ENCODE assay signal across 9 cellular contexts in genomic region chr1:115595279-115596079, GRCh38. TPM values are rescaled to one million over a fixed set of nuclear protein-coding genes. Genes with fewer than 3 reads are reported as not detected.
A peak's percentile ranks its signal among the peaks of the same experiment; 100 is the strongest.
DNase-seq lines count a peak whose midpoint lies in the region; ATAC-seq and TF ChIP-seq lines count a peak whose summit lies in the region.
"Had no signal": no experiment of that assay in that cellular context is flagged by ENCODE, and none has a peak within 500 bp of the region (broad histone marks: within the 10 kb centered on the region; RNA-seq: fewer than 3 reads in every experiment).

No MANE protein-coding gene starts in this region.

- intact Hi-C loops in Right ventricle myocardium superior (cut with DNase I) = loop anchor here (5.0 to 10.0 kb wide), 3 partner anchors 48 to 621 kb away; no protein-coding TSS in a partner anchor

- DNase-seq in COLO829 (ENCODE audit: low spot score) = peak; percentile 63
- DNase-seq in NCI-H1092 (lab: John Stamatoyannopoulos, UW) = peak; percentile 92
- peak; percentile 68 for DNase-seq in activated naive CD8-positive, alpha-beta T cell treated with anti-CD3 and anti-CD28 coated beads, Interleukin-2, amount 10 ng/mL, durations not matched to agents 7 days and 5 days
- peak; percentile 93 for DNase-seq in Right ventricle myocardium superior
- peak; percentile 75 for DNase-seq in putamen (ENCODE audit: low spot score)

- no peaks in the 10 kb centered on the region for H3K4me1 Mint-ChIP-seq in activated naive CD8-positive, alpha-beta T cell treated with anti-CD3 and anti-CD28 coated beads, Interleukin-2, amount 10 ng/mL, durations not matched to agents 7 days and 5 days

- H3K27ac Mint-ChIP-seq in activated naive CD8-positive, alpha-beta T cell treated with anti-CD3 and anti-CD28 coated beads, Interleukin-2, amount 10 ng/mL, durations not matched to agents 7 days and 5 days = no peak overlapping the region
- H3K27ac Mint-ChIP-seq: activated naive CD8-positive, alpha-beta T cell had no signal

- peaks cover under 1% of the 10 kb centered on the region for H3K27me3 Mint-ChIP-seq in activated naive CD8-positive, alpha-beta T cell treated with anti-CD3 and anti-CD28 coated beads, Interleukin-2, amount 10 ng/mL, durations not matched to agents 7 days and 5 days

- H3K36me3 Mint-ChIP-seq in activated naive CD8-positive, alpha-beta T cell treated with anti-CD3 and anti-CD28 coated beads, Interleukin-2, amount 10 ng/mL, durations not matched to agents 7 days and 5 days = no peaks in the 10 kb centered on the region
- H3K36me3 Mint-ChIP-seq: activated naive CD8-positive, alpha-beta T cell had no signal

- no peaks in the 10 kb centered on the region for H3K9me3 Mint-ChIP-seq in activated naive CD8-positive, alpha-beta T cell treated with anti-CD3 and anti-CD28 coated beads, Interleukin-2, amount 10 ng/mL, durations not matched to agents 7 days and 5 days

- H3K4me3 Mint-ChIP-seq in activated naive CD8-positive, alpha-beta T cell treated with anti-CD3 and anti-CD28 coated beads, Interleukin-2, amount 10 ng/mL, durations not matched to agents 7 days and 5 days = no peak overlapping the region
- H3K4me3 Mint-ChIP-seq: activated naive CD8-positive, alpha-beta T cell had no signal

- POLR2A ChIA-PET in activated naive CD8-positive, alpha-beta T cell treated with anti-CD3 and anti-CD28 coated beads, Interleukin-2, amount 10 ng/mL, durations not matched to agents 7 days and 5 days (lab: Charles Lee) = no interaction called here

- ATAC-seq in GM21528 (IDR thresholded peaks at IDR 0.05; ENCODE audit: low FRiP score, unreplicated experiment) = peak; percentile 64
- ATAC-seq in SK-N-SH treated with all-trans-retinoic acid at 6 μM for 48 hours = peak; percentile 99
- ATAC-seq in activated naive CD8-positive, alpha-beta T cell treated with anti-CD3 and anti-CD28 coated beads, Interleukin-2, amount 10 ng/mL, durations not matched to agents 7 days and 5 days (ENCODE audit: low read depth) = peak; percentile 36
- ATAC-seq in Right ventricle myocardium superior (ENCODE audit: poor library complexity) = peak; percentile 92
- no peak for ATAC-seq in GM21423 (IDR thresholded peaks at IDR 0.05; ENCODE audit: unreplicated experiment)

TF ChIP-seq in SK-N-SH treated with all-trans-retinoic acid at 6 μM for 48 hours, 23 proteins besides CTCF, POLR2A, EP300 and RAD21:
- TF ChIP-seq ISL1 (CRISPR knock-in tag; IDR thresholded peaks at IDR 0.05) = no peak
- TF ChIP-seq TOX (CRISPR knock-in tag; IDR thresholded peaks at IDR 0.05; ENCODE audit: borderline replicate concordance) = no peak
- no peak for TF ChIP-seq BACH2 (CRISPR knock-in tag; IDR thresholded peaks at IDR 0.05; ENCODE audit: borderline replicate concordance)
- no peak for TF ChIP-seq ZC3H10 (CRISPR knock-in tag; IDR thresholded peaks at IDR 0.05)
- TF ChIP-seq CSDC2 (CRISPR knock-in tag; IDR thresholded peaks at IDR 0.05) = no peak
- TF ChIP-seq ZNF70 (CRISPR knock-in tag; IDR thresholded peaks at IDR 0.05) = no peak
- no peak for TF ChIP-seq CSRNP3 (CRISPR knock-in tag; IDR thresholded peaks at IDR 0.05)
- TF ChIP-seq POU6F1 (CRISPR knock-in tag; IDR thresholded peaks at IDR 0.05; ENCODE audit: borderline replicate concordance, low read depth) = no peak
- no peak for TF ChIP-seq CREB5 (CRISPR knock-in tag; IDR thresholded peaks at IDR 0.05; ENCODE audit: low read depth)
- TF ChIP-seq ARNTL (CRISPR knock-in tag; IDR thresholded peaks at IDR 0.05; ENCODE audit: borderline replicate concordance, low read depth) = no peak
- no peak for TF ChIP-seq ZNF8 (CRISPR knock-in tag; IDR thresholded peaks at IDR 0.05)
- TF ChIP-seq TSHZ2 (CRISPR knock-in tag; IDR thresholded peaks at IDR 0.05) = no peak
- TF ChIP-seq ZFP30 (CRISPR knock-in tag; IDR thresholded peaks at IDR 0.05) = no peak
- no peak for TF ChIP-seq PPARA (CRISPR knock-in tag; IDR thresholded peaks at IDR 0.05; ENCODE audit: borderline replicate concordance)
- no peak for TF ChIP-seq SNAI2 (CRISPR knock-in tag; IDR thresholded peaks at IDR 0.05)
- TF ChIP-seq GLIS3 (CRISPR knock-in tag; IDR thresholded peaks at IDR 0.05) = no peak
- no peak for TF ChIP-seq OSR1 (CRISPR knock-in tag; IDR thresholded peaks at IDR 0.05)
- no peak for TF ChIP-seq TCF4 (CRISPR knock-in tag; IDR thresholded peaks at IDR 0.05; ENCODE audit: borderline replicate concordance)
- TF ChIP-seq ESRRG (CRISPR knock-in tag; IDR thresholded peaks at IDR 0.05) = no peak
TF ChIP-seq in SK-N-SH treated with all-trans-retinoic acid at 6 μM for 48 hours: peak in this region for 0.

RNA-seq across cellular contexts. Expression of gene VANGL1, which starts 46.3 kb away (rescaled TPM):
- total RNA-seq in activated naive CD8-positive, alpha-beta T cell treated with anti-CD3 and anti-CD28 coated beads, Interleukin-2, amount 10 ng/mL, durations not matched to agents 7 days and 5 days = 1 to 10 TPM; 7.6 to 8.6 TPM
- total RNA-seq in Right ventricle myocardium superior = 5.2 TPM
